ENCODE assay signal across 7 cellular contexts in the genomic region with DNA sequence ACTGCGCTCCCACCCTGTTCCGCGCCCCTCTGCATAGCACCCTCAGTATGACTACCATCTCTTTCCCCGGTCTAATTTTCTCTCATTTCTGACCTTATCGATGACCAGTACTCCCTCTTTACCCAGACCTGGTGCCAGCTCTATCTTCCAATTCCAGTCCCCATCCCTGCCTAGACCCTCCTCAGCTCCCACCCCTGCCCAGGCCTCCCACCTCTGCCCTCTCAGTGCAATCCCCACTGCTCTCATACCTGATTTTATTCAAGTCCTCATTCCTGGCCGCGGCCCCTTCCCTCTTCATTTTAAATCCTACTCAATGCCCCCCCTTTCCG. TPM values are rescaled to one million over a fixed set of nuclear protein-coding genes. Genes with fewer than 3 reads are reported as not detected.
DNase-seq lines count a peak whose midpoint lies in the region; ATAC-seq and TF ChIP-seq lines count a peak whose summit lies in the region.

No MANE protein-coding gene starts in this region.

- H3K27ac Mint-ChIP-seq in activated T-cell treated with anti-CD3 and anti-CD28 coated beads, Interleukin-2, amount 50 U/mL, for 24 hours: peak overlapping the region; percentile 95
- H3K27ac Mint-ChIP-seq in glutamatergic neuron (ENCODE audit: unreplicated experiment): peak overlapping the region; percentile 91

- no peaks in the 10 kb centered on the region for H3K9me3 Mint-ChIP-seq in activated T-cell treated with anti-CD3 and anti-CD28 coated beads, Interleukin-2, amount 50 U/mL, for 24 hours
- H3K9me3 Mint-ChIP-seq in glutamatergic neuron (ENCODE audit: unreplicated experiment): peaks cover 9% of the 10 kb centered on the region

- TF ChIP-seq CTCF in glutamatergic neuron (IDR thresholded peaks at IDR 0.05; ENCODE audit: partially characterized antibody, unreplicated experiment): no peak
- no peak for TF ChIP-seq CTCF in spleen (IDR thresholded peaks at IDR 0.05 in 8 of 11, conservative IDR thresholded peaks at IDR 0.05 in 3 of 11)

- H3K9ac ChIP-seq in HUES64 (ENCODE audit: low read depth, low read length): peak overlapping the region; percentile 98

- H3K27ac ChIP-seq in HUES64 (ENCODE audit: low read depth, low read length) (peak overlapping the region; percentile 97; the same call in 1 of the 2 replicates), spleen (peak overlapping the region; percentile 22 to 99 (median 97))

- peaks cover 54% of the 10 kb centered on the region for H3K4me1 ChIP-seq in HUES64 (ENCODE audit: insufficient read depth, low read length)
- peaks cover 57 to 89% (median 84%) of the 10 kb centered on the region in 6 donors for H3K4me1 ChIP-seq in spleen

- no peak for ATAC-seq in GM18909 (IDR thresholded peaks at IDR 0.05; ENCODE audit: poor library complexity, unreplicated experiment)
- no peak for ATAC-seq in GM18867 (IDR thresholded peaks at IDR 0.05; ENCODE audit: unreplicated experiment)

- 2% methylated on average over 8 of the region's 8 CpGs for WGBS in HUES64
- WGBS in spleen, 5 donors: 9 to 20% (median 11%) methylated on average over 8 of the region's 8 CpGs

- H3K36me3 ChIP-seq in HUES64 (ENCODE audit: insufficient read depth, low read length) (no peaks in the 10 kb centered on the region), spleen (no peaks in the 10 kb centered on the region)

- no peaks in the 10 kb centered on the region for H3K27me3 Mint-ChIP-seq in activated T-cell treated with anti-CD3 and anti-CD28 coated beads, Interleukin-2, amount 50 U/mL, for 24 hours
- H3K27me3 Mint-ChIP-seq in glutamatergic neuron (ENCODE audit: unreplicated experiment): peaks cover 9% of the 10 kb centered on the region

- intact Hi-C loops in spleen (cut with DNase I; ENCODE audit: low total_unique reads): no loop called here

- peaks cover 16% of the 10 kb centered on the region for H3K27me3 ChIP-seq in HUES64 (ENCODE audit: insufficient read depth, low read length)
- H3K27me3 ChIP-seq in spleen (replicated peaks in 1 of 7): no peaks in the 10 kb centered on the region

- no peak for TF ChIP-seq POLR2A in spleen (IDR thresholded peaks at IDR 0.05)

- no peaks in the 10 kb centered on the region for H3K9me3 ChIP-seq in HUES64 (ENCODE audit: insufficient read depth, low read depth, low read length)
- H3K9me3 ChIP-seq in spleen: no peaks in the 10 kb centered on the region

- H3K4me1 Mint-ChIP-seq in activated T-cell treated with anti-CD3 and anti-CD28 coated beads, Interleukin-2, amount 50 U/mL, for 24 hours (ENCODE audit: low read depth): peaks cover 74% of the 10 kb centered on the region
- peaks cover 29% of the 10 kb centered on the region for H3K4me1 Mint-ChIP-seq in glutamatergic neuron (ENCODE audit: low read depth, unreplicated experiment)

- H3K36me3 Mint-ChIP-seq in activated T-cell treated with anti-CD3 and anti-CD28 coated beads, Interleukin-2, amount 50 U/mL, for 24 hours (ENCODE audit: low read depth): peaks cover 35% of the 10 kb centered on the region
- peaks cover 5% of the 10 kb centered on the region for H3K36me3 Mint-ChIP-seq in glutamatergic neuron (ENCODE audit: unreplicated experiment)

- H3K4me3 Mint-ChIP-seq in activated T-cell treated with anti-CD3 and anti-CD28 coated beads, Interleukin-2, amount 50 U/mL, for 24 hours: peak overlapping the region; percentile 90
- H3K4me3 Mint-ChIP-seq in glutamatergic neuron (ENCODE audit: unreplicated experiment): peak overlapping the region; percentile 93

- H3K4me3 ChIP-seq in HUES64 (ENCODE audit: low read length): peak overlapping the region; percentile 89
- peak overlapping the region; percentile 71 to 93 (median 77) for H3K4me3 ChIP-seq in spleen

- no peak for DNase-seq in activated T-cell treated with anti-CD3 and anti-CD28 coated beads, Interleukin-2, amount 50 U/mL, for 24 hours
- DNase-seq in glutamatergic neuron (peak; percentile 33), spleen (peak; percentile 79), NCI-H1417 (lab: John Stamatoyannopoulos, UW) (no peak)

RNA-seq across cellular contexts. Expression of a gene that starts 1.3 kb away (rescaled TPM):
- polyA plus RNA-seq in HUES64 (2013, experiment 1 of 2): 16.1 TPM
- polyA plus RNA-seq in HUES64 (2013, experiment 2 of 2): 16.3 TPM
- total RNA-seq in glutamatergic neuron (ENCODE audit: unreplicated experiment) (54.6 TPM), spleen (10 to 100 TPM; 57.9 to 94.5 (median 74.2) TPM)
- 10 to 100 TPM; 11.6 to 17.1 (median 15.3) TPM for polyA plus RNA-seq in spleen

Comparison
In these comparisons a context has a peak if more than half of its experiments do, and no peak if none do; other contexts are left out.
1. DNase-seq: peak in glutamatergic neuron (single experiment) and spleen (single experiment); none in activated T-cell treated with anti-CD3 and anti-CD28 coated beads, Interleukin-2, amount 50 U/mL, for 24 hours (single experiment) and NCI-H1417 (0 of 3).